Comparison of ENCODE assay signal across 8 cellular contexts in the genomic region with DNA sequence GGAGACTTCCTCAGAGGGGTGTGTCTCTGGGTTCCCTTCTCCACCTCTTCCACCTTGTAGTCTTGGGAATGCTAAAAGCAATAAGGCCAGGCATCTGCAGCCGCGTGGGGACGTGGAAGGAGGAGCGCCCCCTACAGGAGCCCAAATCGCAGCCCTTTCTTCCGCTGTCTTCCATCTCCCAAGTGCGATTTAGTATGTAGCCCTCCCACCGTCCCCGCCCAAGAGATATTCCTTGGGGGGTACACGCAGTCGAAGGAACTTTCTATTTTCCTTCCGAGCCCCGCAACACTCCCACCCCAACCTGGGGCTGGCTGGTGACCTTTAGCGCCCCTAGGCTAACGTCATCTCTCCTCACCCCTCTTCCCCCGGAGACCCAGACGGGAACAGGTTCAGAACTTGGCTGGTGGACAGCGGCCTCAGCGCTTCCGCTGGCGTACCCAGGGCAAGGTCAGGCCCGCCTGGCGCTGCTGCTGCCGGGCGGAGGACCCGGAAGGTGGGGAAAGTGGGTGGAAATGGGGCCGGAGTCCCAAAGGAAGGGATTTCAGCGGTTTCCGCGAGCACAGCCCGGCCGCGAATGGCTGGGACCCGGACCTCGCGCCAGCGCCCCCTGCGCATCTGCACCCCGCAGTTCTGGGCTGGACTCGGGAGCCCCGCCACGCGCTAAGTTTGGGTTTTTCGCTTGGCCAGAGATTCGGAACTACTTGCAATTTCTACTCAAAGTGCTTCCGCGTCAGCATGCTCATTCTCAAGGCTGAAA.
DNase-seq lines count a peak whose midpoint lies in the region; ATAC-seq and TF ChIP-seq lines count a peak whose summit lies in the region.

No MANE protein-coding gene starts in this region.

- H3K4me1 ChIP-seq in OCI-LY1 (ENCODE audit: insufficient read depth, low read length, severe bottlenecking): no peaks in the 10 kb centered on the region
- peaks cover 17% of the 10 kb centered on the region for H3K4me1 ChIP-seq in iPS-15b (ENCODE audit: control insufficient read depth, insufficient read depth, low read length)

- TF ChIP-seq CTCF in OCI-LY1 (IDR thresholded peaks at IDR 0.05; ENCODE audit: low read length): 0 out of 2 replicates have a peak, but pooled peaks have one; percentile 34
- peak; percentile 12 for TF ChIP-seq CTCF in brain microvascular endothelial cell (IDR thresholded peaks at IDR 0.05; ENCODE audit: low read depth, low read length, missing control alignments)
- TF ChIP-seq CTCF in retinal pigment epithelial cell (conservative IDR thresholded peaks at IDR 0.05; ENCODE audit: low read depth, low read length): no peak

- peak; percentile 50 for ATAC-seq in HG03460 (IDR thresholded peaks at IDR 0.05; ENCODE audit: unreplicated experiment)

- no peak overlapping the region for H3K4me3 ChIP-seq in OCI-LY1 (ENCODE audit: low read depth, low read length, poor library complexity, severe bottlenecking)
- peak overlapping the region; percentile 53 for H3K4me3 ChIP-seq in brain microvascular endothelial cell (ENCODE audit: low read depth, low read length)
- peak overlapping the region; percentile 76 for H3K4me3 ChIP-seq in iPS-15b (ENCODE audit: low read depth, low read length)
- peak overlapping the region; percentile 59 for H3K4me3 ChIP-seq in retinal pigment epithelial cell (ENCODE audit: low read length)

- H3K9me3 ChIP-seq in OCI-LY1 (ENCODE audit: low read length) (no peaks in the 10 kb centered on the region), iPS-15b (ENCODE audit: control insufficient read depth, insufficient read depth, low read length) (no peaks in the 10 kb centered on the region)

- H3F3A ChIP-seq in OCI-LY1 (ENCODE audit: insufficient read depth, low read length): no peaks in the 10 kb centered on the region

- H3K27ac ChIP-seq in OCI-LY1 (ENCODE audit: low read depth, low read length, poor library complexity, severe bottlenecking) (no peak overlapping the region), brain microvascular endothelial cell (no peak overlapping the region)

- H3K9me2 ChIP-seq in OCI-LY1 (ENCODE audit: low read depth, low read length): no peaks in the 10 kb centered on the region

- DNase-seq in COLO668 (lab: John Stamatoyannopoulos, UW; ENCODE audit: unreplicated experiment): peak; percentile 86
- DNase-seq in GM19240 (ENCODE audit: insufficient read length, low spot score): peak; percentile 83
- no peak for DNase-seq in brain microvascular endothelial cell
- DNase-seq in retinal pigment epithelial cell (ENCODE audit: low read depth): no peak
- no peak for DNase-seq in T-helper 9 cell

- H3K27me3 ChIP-seq in OCI-LY1 (ENCODE audit: insufficient read depth, low read length): no peaks in the 10 kb centered on the region
- peaks cover 54% of the 10 kb centered on the region for H3K27me3 ChIP-seq in brain microvascular endothelial cell (replicated peaks)
- peaks cover 47% of the 10 kb centered on the region for H3K27me3 ChIP-seq in iPS-15b (ENCODE audit: control insufficient read depth, insufficient read depth, low read length)

- H4K20me1 ChIP-seq in OCI-LY1 (ENCODE audit: insufficient read depth, low read length): no peaks in the 10 kb centered on the region

- no peaks in the 10 kb centered on the region for H3K36me3 ChIP-seq in OCI-LY1 (ENCODE audit: insufficient read depth, low read length)
- no peaks in the 10 kb centered on the region for H3K36me3 ChIP-seq in brain microvascular endothelial cell (replicated peaks)
- peaks cover 2% of the 10 kb centered on the region for H3K36me3 ChIP-seq in iPS-15b (ENCODE audit: control insufficient read depth, insufficient read depth, low read length)

- no peak overlapping the region for H2AFZ ChIP-seq in OCI-LY1 (ENCODE audit: low read length)

- H3K79me2 ChIP-seq in OCI-LY1 (ENCODE audit: insufficient read depth, low read length): no peaks in the 10 kb centered on the region

- H3K9ac ChIP-seq in OCI-LY1 (ENCODE audit: low read length): no peak overlapping the region
- H3K9ac ChIP-seq in iPS-15b (ENCODE audit: low read depth, low read length): peak overlapping the region; percentile 71

- H3K4me2 ChIP-seq in OCI-LY1 (ENCODE audit: low read length): no peak overlapping the region

- in situ Hi-C loops in brain microvascular endothelial cell (cut with HindIII; ENCODE audit: low pct_ligation_motif_present, low sequenced_read_pairs): no loop called here

Comparison
In these comparisons a context has a peak if more than half of its experiments do, and no peak if none do; other contexts are left out.
1. DNase-seq: peak in COLO668 (single experiment) and GM19240 (single experiment); none in brain microvascular endothelial cell (single experiment), retinal pigment epithelial cell (single experiment) and T-helper 9 cell (single experiment).